ENCODE assay signal across 8 cellular contexts in the genomic region with DNA sequence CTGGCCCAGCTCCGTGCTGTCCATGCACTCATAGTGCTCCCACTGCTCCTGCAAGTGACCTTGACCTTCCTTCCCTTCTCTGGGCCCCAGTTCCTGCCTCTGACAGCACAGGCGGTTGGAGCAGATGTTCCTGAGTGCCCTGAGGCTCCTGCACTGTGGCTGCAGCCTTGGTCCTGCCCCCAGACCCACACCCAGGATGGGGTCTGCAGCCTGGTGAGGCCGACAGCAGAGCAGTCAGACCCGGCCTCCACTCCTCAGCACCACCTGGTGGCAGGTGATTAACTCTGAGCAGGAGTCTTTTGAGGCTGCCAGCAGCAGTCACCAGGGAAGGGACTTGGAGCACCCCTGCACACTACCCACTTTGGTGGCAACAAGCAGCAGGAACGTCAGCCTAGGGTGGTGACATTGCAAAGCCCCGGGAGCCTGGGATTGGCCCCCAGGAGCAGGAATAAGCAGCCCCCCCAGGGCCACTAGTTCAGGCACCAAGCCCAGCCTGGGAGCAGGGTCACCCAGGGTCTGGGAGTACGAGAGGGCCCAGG.
A peak's percentile ranks its signal among the peaks of the same experiment; 100 is the strongest.
DNase-seq lines count a peak whose midpoint lies in the region; ATAC-seq and TF ChIP-seq lines count a peak whose summit lies in the region.

No MANE protein-coding gene starts in this region.

- H3K4me3 ChIP-seq in BJ (ENCODE audit: low read depth, low read length): no peak overlapping the region
- no peak overlapping the region for H3K4me3 ChIP-seq in HAP-1
- no peak overlapping the region for H3K4me3 ChIP-seq in breast epithelium
- H3K4me3 ChIP-seq in right lobe of liver: no peak overlapping the region
- no peak overlapping the region for H3K4me3 ChIP-seq in upper lobe of left lung

- H3K9me3 ChIP-seq in HAP-1 (no peaks in the 10 kb centered on the region), breast epithelium (no peaks in the 10 kb centered on the region), right lobe of liver (no peaks in the 10 kb centered on the region), upper lobe of left lung (no peaks in the 10 kb centered on the region)

- POLR2A ChIA-PET in BJ (lab: Charles Lee): no interaction called here

- intact Hi-C loops in breast epithelium (cut with DNase I; ENCODE audit: low total_unique reads) (loop anchor here (5.0 kb wide), 1 partner anchor 176 kb away; no protein-coding TSS in a partner anchor), right lobe of liver (cut with DNase I) (loop anchor here in 1 of 2 donors (5.0 kb wide), 1 partner anchor 171 kb away; the partner anchor contains the start of gene ISLR2)

- no peak overlapping the region for H3K27ac ChIP-seq in breast epithelium
- no peak overlapping the region for H3K27ac ChIP-seq in right lobe of liver
- no peak overlapping the region for H3K27ac ChIP-seq in upper lobe of left lung

- H3K36me3 ChIP-seq in BJ (ENCODE audit: control insufficient read depth, insufficient read depth, low read length) (no peaks in the 10 kb centered on the region), HAP-1 (replicated peaks) (no peaks in the 10 kb centered on the region), breast epithelium (no peaks in the 10 kb centered on the region), right lobe of liver (no peaks in the 10 kb centered on the region), upper lobe of left lung (no peaks in the 10 kb centered on the region)

- ATAC-seq in right lobe of liver: peak; percentile 35 to 61 (median 52)
- no peak for ATAC-seq in upper lobe of left lung (ENCODE audit: low FRiP score in 2 of 2)
- no peak for ATAC-seq in HG03342 (IDR thresholded peaks at IDR 0.05; ENCODE audit: unreplicated experiment)
- no peak for ATAC-seq in GM21423 (IDR thresholded peaks at IDR 0.05; ENCODE audit: unreplicated experiment)

- in situ Hi-C loops in HAP-1 (cut with MboI; ENCODE audit: low sequenced_read_pairs): no loop called here

- peak; percentile 72 for TF ChIP-seq CTCF in BJ (IDR thresholded peaks at IDR 0.05; ENCODE audit: insufficient read depth, low read depth, low read length)
- TF ChIP-seq CTCF in breast epithelium (IDR thresholded peaks at IDR 0.05): peak in 2 of 3 donors; percentile 42 to 54
- TF ChIP-seq CTCF in right lobe of liver (IDR thresholded peaks at IDR 0.05): peak; percentile 43 to 59 (median 54)
- TF ChIP-seq CTCF in upper lobe of left lung (IDR thresholded peaks at IDR 0.05): peak in 4 of 6 experiments; percentile 41 to 66 (median 52)

- CTCF ChIA-PET in BJ (lab: Yijun Ruan, JAX): interaction anchor here (0.6 to 2.1 kb wide), 7 partner anchors 11 to 175 kb away, joined by 3 to 11 read pairs (median 3); no protein-coding TSS in a partner anchor

- TF ChIP-seq POLR2A in breast epithelium (IDR thresholded peaks at IDR 0.05): no peak
- TF ChIP-seq POLR2A in right lobe of liver (IDR thresholded peaks at IDR 0.05): no peak
- no peak for TF ChIP-seq POLR2A in upper lobe of left lung (IDR thresholded peaks at IDR 0.05)

- DNase-seq in BJ (ENCODE audit: low read depth) (no peak), HAP-1 (ENCODE audit: low spot score in 2 of 2) (peak; percentile 53 to 88), RKO (ENCODE audit: low spot score) (peak; percentile 21), breast epithelium (ENCODE audit: low spot score in 2 of 2) (no peak), right lobe of liver (peak in 1 of 3 donors; percentile 38), upper lobe of left lung (peak in 1 of 2 donors; percentile 38)

- WGBS in right lobe of liver (ENCODE audit: insufficient coverage, low coverage, low lambda C conversion rate, missing lambda C conversion rate): 3% methylated on average over 4 of the region's 7 CpGs
- 19 to 21% methylated on average over 2 to 7 of the region's 7 CpGs for WGBS in upper lobe of left lung, 2 donors

- H3K4me1 ChIP-seq in HAP-1 (peaks cover 3% of the 10 kb centered on the region), breast epithelium (no peaks in the 10 kb centered on the region), right lobe of liver (no peaks in the 10 kb centered on the region), upper lobe of left lung (no peaks in the 10 kb centered on the region)

- no peak for TF ChIP-seq EP300 in upper lobe of left lung (IDR thresholded peaks at IDR 0.05)

- H3K27me3 ChIP-seq in BJ (ENCODE audit: control insufficient read depth, insufficient read depth, low read length): peaks cover 29% of the 10 kb centered on the region
- peaks cover 47% of the 10 kb centered on the region for H3K27me3 ChIP-seq in HAP-1 (ENCODE audit: low read depth)
- peaks cover 0 to 3% of the 10 kb centered on the region in 2 donors for H3K27me3 ChIP-seq in breast epithelium
- H3K27me3 ChIP-seq in right lobe of liver: no peaks in the 10 kb centered on the region
- no peaks in the 10 kb centered on the region for H3K27me3 ChIP-seq in upper lobe of left lung

Comparison
In these comparisons a context has a peak if more than half of its experiments do, and no peak if none do; other contexts are left out.
1. DNase-seq: peak in HAP-1 (2 of 2) and RKO (single experiment); none in BJ (single experiment) and breast epithelium (0 of 2).
2. ATAC-seq: peak in right lobe of liver (4 of 4); none in upper lobe of left lung (0 of 2), HG03342 (single experiment) and GM21423 (single experiment).
3. Peak in every context shown above with its lines, with median percentiles within 50 percentile points of each other: CTCF ChIP-seq.